1 cellular context compared by ENCODE assay signal in genomic region chr11:66328307-66329144, GRCh38.
A peak's percentile ranks its signal among the peaks of the same experiment; 100 is the strongest.
TF ChIP-seq lines count a peak whose summit lies in the region.

No MANE protein-coding gene starts in this region.

TF ChIP-seq in HEK293, 187 proteins besides CTCF, POLR2A, EP300 and RAD21 (continued from another document):
- TF ChIP-seq HIC1 (tag by site-specific recombination; IDR thresholded peaks at IDR 0.05) (no peak), EGR2 (tag by site-specific recombination; IDR thresholded peaks at IDR 0.05; ENCODE audit: low read depth) (no peak), ZNF394 (tag by site-specific recombination; IDR thresholded peaks at IDR 0.05; ENCODE audit: borderline replicate concordance) (no peak), ZFP41 (tag by site-specific recombination; IDR thresholded peaks at IDR 0.05; ENCODE audit: borderline replicate concordance) (no peak), GFI1B (tag by site-specific recombination; IDR thresholded peaks at IDR 0.05) (no peak), ELK4 (IDR thresholded peaks at IDR 0.05; ENCODE audit: borderline replicate concordance, low read depth, low read length) (no peak), ZNF24 (tag by site-specific recombination; IDR thresholded peaks at IDR 0.05) (peak; percentile 54; the same call in 1 of the 2 replicates), ZNF548 (tag by site-specific recombination; IDR thresholded peaks at IDR 0.05) (no peak), ZSCAN4 (tag by site-specific recombination; IDR thresholded peaks at IDR 0.05) (no peak)
